ENCODE assay signal across 8 cellular contexts in genomic region chr19:6047741-6048231, GRCh38.
DNase-seq lines count a peak whose midpoint lies in the region; ATAC-seq, FAIRE-seq and TF ChIP-seq lines count a peak whose summit lies in the region.

No MANE protein-coding gene starts in this region.

- H3K36me3 ChIP-seq in breast epithelium, result no peaks in the 10 kb centered on the region
- peaks cover 7% of the 10 kb centered on the region for H3K36me3 ChIP-seq in lower lobe of right lung

- no peak for TF ChIP-seq POLR2A in breast epithelium (IDR thresholded peaks at IDR 0.05)
- no peak for TF ChIP-seq POLR2A in GM12891 (IDR thresholded peaks at IDR 0.05; ENCODE audit: low read depth, low read length)

- H3K4me1 ChIP-seq in breast epithelium, result no peaks in the 10 kb centered on the region
- H3K4me1 ChIP-seq in lower lobe of right lung, result peaks cover 15% of the 10 kb centered on the region

- ATAC-seq in lower lobe of right lung, result peak; percentile 68 to 70
- ATAC-seq in HG02763 (IDR thresholded peaks at IDR 0.05; ENCODE audit: unreplicated experiment), result no peak

- intact Hi-C loops in breast epithelium (cut with DNase I; ENCODE audit: low total_unique reads), result loop anchor here (10.0 kb wide), 1 partner anchor 87 kb away; the partner anchor contains the start of gene ACSBG2
- intact Hi-C loops in lower lobe of right lung (cut with DNase I), result loop anchor here (5.0 kb wide), 1 partner anchor 80 kb away; no protein-coding TSS in a partner anchor

- H3K27me3 ChIP-seq in breast epithelium (no peaks in the 10 kb centered on the region), lower lobe of right lung (ENCODE audit: low read depth) (no peaks in the 10 kb centered on the region)

- DNase-seq in DMS153 (lab: John Stamatoyannopoulos, UW) (peak; percentile 16), DMS153 treated with DMSO at 0.1 percent for 48 hours (lab: John Stamatoyannopoulos, UW; ENCODE audit: unreplicated experiment) (no peak), NCI-H2227 treated with DMSO at 0.1 percent for 48 hours (lab: John Stamatoyannopoulos, UW) (peak; percentile 7), breast epithelium (ENCODE audit: low spot score in 2 of 2) (peak in 1 of 2 donors; percentile 48), lower lobe of right lung (no peak), GM12891 (ENCODE audit: insufficient read length, low spot score) (no peak)
- DNase-seq in activated CD4-positive, alpha-beta T cell treated with anti-CD3 and anti-CD28 coated beads for 1 hour, result no peak

- no peak for FAIRE-seq in GM12891 (lab: Jason Lieb, UNC)

- TF ChIP-seq CTCF in breast epithelium (IDR thresholded peaks at IDR 0.05) (peak in 2 of 3 donors; percentile 17 to 46), lower lobe of right lung (IDR thresholded peaks at IDR 0.05) (peak; percentile 58)

- H3K9me3 ChIP-seq in breast epithelium (no peaks in the 10 kb centered on the region), lower lobe of right lung (no peaks in the 10 kb centered on the region)

- H3K27ac ChIP-seq in breast epithelium (no peak overlapping the region), lower lobe of right lung (no peak overlapping the region)

- H3K4me3 ChIP-seq in breast epithelium (no peak overlapping the region), lower lobe of right lung (no peak overlapping the region)

TF ChIP-seq in GM12891, 5 proteins besides CTCF, POLR2A, EP300 and RAD21:
- TF ChIP-seq PAX5 (IDR thresholded peaks at IDR 0.05; ENCODE audit: insufficient read depth, low read length, severe bottlenecking), result no peak
- no peak for TF ChIP-seq POLR2AphosphoS5 (IDR thresholded peaks at IDR 0.05; ENCODE audit: low read depth, low read length)
- TF ChIP-seq SPI1 (IDR thresholded peaks at IDR 0.05; ENCODE audit: low read depth, low read length), result no peak
- no peak for TF ChIP-seq TAF1 (IDR thresholded peaks at IDR 0.05; ENCODE audit: low read depth, low read length)

Comparison
In these comparisons a context has a peak if more than half of its experiments do, and no peak if none do; other contexts are left out.
1. DNase-seq: peak in DMS153 (single experiment) and NCI-H2227 treated with DMSO at 0.1 percent for 48 hours (single experiment); none in DMS153 treated with DMSO at 0.1 percent for 48 hours (single experiment), lower lobe of right lung (single experiment), GM12891 (single experiment) and activated CD4-positive, alpha-beta T cell treated with anti-CD3 and anti-CD28 coated beads for 1 hour (single experiment).